Comparison of ENCODE assay signal across 26 cellular contexts in genomic region chr7:101294039-101294831, GRCh38.
"Had no signal": no experiment of that assay in that cellular context is flagged by ENCODE, and none has a peak within 500 bp of the region (broad histone marks: within the 10 kb centered on the region; RNA-seq: fewer than 3 reads in every experiment).

No MANE protein-coding gene starts in this region.

- H3K9me3 ChIP-seq: body of pancreas, left lung, ovary, prostate gland, thyroid gland, upper lobe of right lung had no signal

- H3K4me3 ChIP-seq: body of pancreas, left lung, lung, ovary, prostate gland, spleen, thyroid gland, upper lobe of right lung had no signal

- H3K4me1 Mint-ChIP-seq: mesothelial cell of epicardium had no signal

- DNase-seq: activated CD4-positive, alpha-beta T cell treated with anti-CD3 and anti-CD28 coated beads, Interleukin-2, amount 10 ng/mL, durations not matched to agents 7 days and 5 days; activated CD4-positive, CD25-positive, alpha-beta regulatory T cell treated with anti-CD3 and anti-CD28 coated beads, Interleukin-2, amount 50 U/mL, for 72 hours; activated CD8-positive, alpha-beta memory T cell treated with anti-CD3 and anti-CD28 coated beads, Interleukin-2, amount 10 ng/mL, durations not matched to agents 7 days and 5 days; activated CD8-positive, alpha-beta T cell treated with anti-CD3 and anti-CD28 coated beads for 36 hours; activated gamma-delta T cell treated with Interleukin-2 at 50 U/mL for 16 hours; activated T-cell treated with anti-CD3 and anti-CD28 coated beads for 4 hours; anterior cingulate cortex; body of pancreas; effector CD4-positive, alpha-beta T cell; erythroblast; foreskin fibroblast; immature natural killer cell; kidney glomerular epithelial cell; natural killer cell; ovary; spleen; stimulated activated CD4-positive, alpha-beta T cell treated with anti-CD3 and anti-CD28 coated beads, Interleukin-4, amount 100 ng/mL, for 1 hour; stimulated activated naive CD8-positive, alpha-beta T cell treated with anti-CD3 and anti-CD28 coated beads, Interleukin-15, Interleukin-2, amounts not matched to agents 100 U/mL and 50 U/mL, for 24 hours; thyroid gland; upper lobe of right lung had no signal

- ATAC-seq: activated CD8-positive, alpha-beta memory T cell treated with anti-CD3 and anti-CD28 coated beads, Interleukin-2, amount 10 ng/mL, durations not matched to agents 7 days and 5 days; activated CD8-positive, alpha-beta T cell treated with anti-CD3 and anti-CD28 coated beads for 36 hours; body of pancreas; left lung; natural killer cell; stimulated activated naive CD8-positive, alpha-beta T cell treated with anti-CD3 and anti-CD28 coated beads, Interleukin-15, Interleukin-2, amounts not matched to agents 100 U/mL and 50 U/mL, for 24 hours; upper lobe of right lung had no signal

- H3K27me3 ChIP-seq: ovary had no signal

- H3K4me1 ChIP-seq: body of pancreas, left lung, prostate gland, thyroid gland, upper lobe of right lung had no signal

- H3K36me3 Mint-ChIP-seq: activated CD8-positive, alpha-beta memory T cell treated with anti-CD3 and anti-CD28 coated beads, Interleukin-2, amount 10 ng/mL, durations not matched to agents 7 days and 5 days; activated naive CD4-positive, alpha-beta T cell treated with anti-CD3 and anti-CD28 coated beads, Interleukin-2, amount 50 U/mL, for 24 hours; mesothelial cell of epicardium; natural killer cell had no signal

- H3K4me3 Mint-ChIP-seq: activated CD4-positive, alpha-beta T cell treated with anti-CD3 and anti-CD28 coated beads, Interleukin-2, amount 10 ng/mL, durations not matched to agents 7 days and 5 days; activated CD8-positive, alpha-beta memory T cell treated with anti-CD3 and anti-CD28 coated beads, Interleukin-2, amount 10 ng/mL, durations not matched to agents 7 days and 5 days; activated CD8-positive, alpha-beta T cell treated with anti-CD3 and anti-CD28 coated beads for 36 hours; activated naive CD4-positive, alpha-beta T cell treated with anti-CD3 and anti-CD28 coated beads, Interleukin-2, amount 50 U/mL, for 24 hours; immature natural killer cell; mesothelial cell of epicardium; natural killer cell had no signal

- H3K27ac ChIP-seq: body of pancreas, left lung, ovary, prostate gland, spleen, thyroid gland, upper lobe of right lung, VCaP had no signal

- H3K27ac Mint-ChIP-seq: activated CD4-positive, alpha-beta T cell treated with anti-CD3 and anti-CD28 coated beads, Interleukin-2, amount 10 ng/mL, durations not matched to agents 7 days and 5 days; activated CD8-positive, alpha-beta memory T cell treated with anti-CD3 and anti-CD28 coated beads, Interleukin-2, amount 10 ng/mL, durations not matched to agents 7 days and 5 days; activated CD8-positive, alpha-beta T cell treated with anti-CD3 and anti-CD28 coated beads for 36 hours; activated naive CD4-positive, alpha-beta T cell treated with anti-CD3 and anti-CD28 coated beads, Interleukin-2, amount 50 U/mL, for 24 hours; immature natural killer cell; mesothelial cell of epicardium; natural killer cell had no signal

- H3K9me3 Mint-ChIP-seq: activated CD4-positive, alpha-beta T cell treated with anti-CD3 and anti-CD28 coated beads, Interleukin-2, amount 10 ng/mL, durations not matched to agents 7 days and 5 days; activated CD8-positive, alpha-beta T cell treated with anti-CD3 and anti-CD28 coated beads for 36 hours; activated naive CD4-positive, alpha-beta T cell treated with anti-CD3 and anti-CD28 coated beads, Interleukin-2, amount 50 U/mL, for 24 hours; immature natural killer cell; mesothelial cell of epicardium; natural killer cell had no signal

- H3K36me3 ChIP-seq: left lung, ovary, prostate gland, spleen, thyroid gland, upper lobe of right lung had no signal
